ENCODE assay signal across 8 cellular contexts in the genomic region with DNA sequence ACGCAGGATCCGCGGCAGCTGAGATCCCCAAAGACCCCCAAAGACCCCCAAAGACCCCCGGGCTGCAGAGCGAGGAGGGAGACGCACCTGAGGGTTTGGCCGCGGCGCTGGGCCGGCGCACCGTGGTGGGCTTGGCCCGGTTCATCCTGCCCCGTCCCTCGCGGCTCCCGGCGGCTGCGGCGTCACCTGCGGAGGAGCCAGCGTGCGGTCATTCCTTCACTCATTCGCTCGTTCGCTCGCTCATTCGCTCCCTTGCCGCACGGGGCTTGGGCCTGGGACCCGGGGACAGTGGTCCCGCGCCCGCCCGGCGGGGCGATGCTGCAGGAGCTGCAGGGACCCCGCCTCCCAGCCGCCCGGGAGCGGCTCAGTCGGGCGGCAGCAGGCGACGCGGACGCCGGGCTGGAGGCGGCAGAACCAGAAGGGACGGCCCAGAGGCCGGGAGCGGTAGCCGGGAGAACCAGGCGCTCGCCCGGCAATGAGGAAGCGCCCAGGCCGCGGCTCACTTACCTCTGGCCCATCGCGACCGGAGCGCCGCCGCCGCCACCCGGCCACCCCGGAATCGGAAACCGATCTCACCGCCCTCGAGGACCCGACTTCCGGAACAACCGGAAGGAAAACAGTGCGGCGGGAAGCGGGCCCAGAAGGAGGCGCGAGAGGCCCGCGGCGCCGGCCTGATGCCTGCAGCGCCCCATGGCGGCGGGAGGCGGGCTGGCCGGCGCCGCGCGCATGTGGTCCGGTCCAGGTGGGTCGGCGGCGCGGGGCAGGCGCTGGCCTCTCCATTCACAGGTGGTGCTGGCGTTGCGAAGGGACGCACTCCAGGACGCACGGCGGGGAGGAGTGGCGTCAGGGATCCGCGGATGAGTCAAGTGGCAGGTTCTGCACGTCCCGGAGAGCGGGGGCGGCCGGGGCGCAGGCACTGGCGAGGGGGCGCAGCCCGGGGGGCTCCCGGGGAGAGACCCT. TPM values are rescaled to one million over a fixed set of nuclear protein-coding genes. Genes with fewer than 3 reads are reported as not detected.
A peak's percentile ranks its signal among the peaks of the same experiment; 100 is the strongest.
DNase-seq lines count a peak whose midpoint lies in the region; ATAC-seq, FAIRE-seq and TF ChIP-seq lines count a peak whose summit lies in the region.

A gene with protein sequence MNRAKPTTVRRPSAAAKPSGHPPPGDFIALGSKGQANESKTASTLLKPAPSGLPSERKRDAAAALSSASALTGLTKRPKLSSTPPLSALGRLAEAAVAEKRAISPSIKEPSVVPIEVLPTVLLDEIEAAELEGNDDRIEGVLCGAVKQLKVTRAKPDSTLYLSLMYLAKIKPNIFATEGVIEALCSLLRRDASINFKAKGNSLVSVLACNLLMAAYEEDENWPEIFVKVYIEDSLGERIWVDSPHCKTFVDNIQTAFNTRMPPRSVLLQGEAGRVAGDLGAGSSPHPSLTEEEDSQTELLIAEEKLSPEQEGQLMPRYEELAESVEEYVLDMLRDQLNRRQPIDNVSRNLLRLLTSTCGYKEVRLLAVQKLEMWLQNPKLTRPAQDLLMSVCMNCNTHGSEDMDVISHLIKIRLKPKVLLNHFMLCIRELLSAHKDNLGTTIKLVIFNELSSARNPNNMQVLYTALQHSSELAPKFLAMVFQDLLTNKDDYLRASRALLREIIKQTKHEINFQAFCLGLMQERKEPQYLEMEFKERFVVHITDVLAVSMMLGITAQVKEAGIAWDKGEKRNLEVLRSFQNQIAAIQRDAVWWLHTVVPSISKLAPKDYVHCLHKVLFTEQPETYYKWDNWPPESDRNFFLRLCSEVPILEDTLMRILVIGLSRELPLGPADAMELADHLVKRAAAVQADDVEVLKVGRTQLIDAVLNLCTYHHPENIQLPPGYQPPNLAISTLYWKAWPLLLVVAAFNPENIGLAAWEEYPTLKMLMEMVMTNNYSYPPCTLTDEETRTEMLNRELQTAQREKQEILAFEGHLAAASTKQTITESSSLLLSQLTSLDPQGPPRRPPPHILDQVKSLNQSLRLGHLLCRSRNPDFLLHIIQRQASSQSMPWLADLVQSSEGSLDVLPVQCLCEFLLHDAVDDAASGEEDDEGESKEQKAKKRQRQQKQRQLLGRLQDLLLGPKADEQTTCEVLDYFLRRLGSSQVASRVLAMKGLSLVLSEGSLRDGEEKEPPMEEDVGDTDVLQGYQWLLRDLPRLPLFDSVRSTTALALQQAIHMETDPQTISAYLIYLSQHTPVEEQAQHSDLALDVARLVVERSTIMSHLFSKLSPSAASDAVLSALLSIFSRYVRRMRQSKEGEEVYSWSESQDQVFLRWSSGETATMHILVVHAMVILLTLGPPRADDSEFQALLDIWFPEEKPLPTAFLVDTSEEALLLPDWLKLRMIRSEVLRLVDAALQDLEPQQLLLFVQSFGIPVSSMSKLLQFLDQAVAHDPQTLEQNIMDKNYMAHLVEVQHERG (N-terminal part only) (minus strand): TSS at position 574 of the 960 bp plus-strand sequence. CDS start 429 bp downstream, at position 145.

- H3K27me3 Mint-ChIP-seq in naive thymus-derived CD4-positive, alpha-beta T cell, result peaks cover 0 to 4% (median 0%) of the 10 kb centered on the region in 5 donors
- no peaks in the 10 kb centered on the region for H3K27me3 Mint-ChIP-seq in stimulated activated naive B cell treated with anti-CD40 and anti-IgM and Interleukin-4, amounts not matched to agents 10 μg/mL and 1 μg/mL and 100 μg/mL, for 72 hours

- intact Hi-C loops in naive thymus-derived CD4-positive, alpha-beta T cell (cut with micrococcal nuclease), result loop anchor here (1.0 kb wide), 5 partner anchors 8 to 66 kb away; partner anchors contain the start of genes PSMG3 (in 2 of the 2), MICALL2 (in 1 of the 2) and TMEM184A (in 1 of the 2)

- peak within 1 kb of the TSS; percentile 61 for H3K9ac ChIP-seq in KMS-11
- H3K9ac ChIP-seq in fibroblast of lung (ENCODE audit: insufficient read depth, low read length), result peak within 1 kb of the TSS; percentile 82

- H3K79me2 ChIP-seq in KMS-11 (ENCODE audit: insufficient read depth, low read depth) (peaks cover 31% of the 10 kb centered on the region), fibroblast of lung (ENCODE audit: control insufficient read depth, insufficient read depth, low read length) (peaks cover 25% of the 10 kb centered on the region)

- POLR2A ChIA-PET in naive thymus-derived CD4-positive, alpha-beta T cell (lab: Charles Lee), result interaction anchor here (0.6 to 2.7 kb wide), 6 partner anchors 8 to 820 kb away, joined by 3 to 12 read pairs (median 3); no protein-coding TSS in a partner anchor

- TF ChIP-seq CTCF in KMS-11 (conservative IDR thresholded peaks at IDR 0.05; ENCODE audit: low read depth, low read length) (peak; percentile 67), fibroblast of lung (conservative IDR thresholded peaks at IDR 0.05 in 1 of 2, IDR thresholded peaks at IDR 0.05 in 1 of 2; ENCODE audit: low read depth in 1 of 2, low read length in 2 of 2) (peak; percentile 36 to 63)

- no peaks in the 10 kb centered on the region for H4K20me1 ChIP-seq in KMS-11 (ENCODE audit: insufficient read depth)
- H4K20me1 ChIP-seq in fibroblast of lung (ENCODE audit: control insufficient read depth, extremely low read depth, insufficient read depth, low read length), result no peaks in the 10 kb centered on the region

- FAIRE-seq in RCC 7860 (lab: Jason Lieb, UNC), result no peak

- H3K27me3 ChIP-seq in KMS-11 (ENCODE audit: insufficient read depth, low read depth), result no peaks in the 10 kb centered on the region
- H3K27me3 ChIP-seq in fibroblast of lung (ENCODE audit: control insufficient read depth, insufficient read depth, low read length), result no peaks in the 10 kb centered on the region
- no peaks in the 10 kb centered on the region for H3K27me3 ChIP-seq in naive thymus-derived CD4-positive, alpha-beta T cell (ENCODE audit: control insufficient read depth in 2 of 2, insufficient read depth in 2 of 2, low read length in 2 of 2)

- H3K4me3 ChIP-seq in KMS-11 (IDR thresholded peaks at IDR 0.05; ENCODE audit: insufficient read depth, low read depth, low read length) (no peak within 1 kb of the TSS), fibroblast of lung (replicated peaks in 1 of 4; ENCODE audit: control extremely low read depth in 1 of 4, insufficient read depth in 1 of 4, low read depth in 3 of 4, low read length in 4 of 4) (peak within 1 kb of the TSS; percentile 72 to 87 (median 85))
- H3K4me3 ChIP-seq in naive thymus-derived CD4-positive, alpha-beta T cell (ENCODE audit: low read length), result peak within 1 kb of the TSS; percentile 77

- H3K27ac ChIP-seq in KMS-11, result peak within 1 kb of the TSS; percentile 40; the same call in 1 of the 2 replicates
- peak within 1 kb of the TSS; percentile 62 for H3K27ac ChIP-seq in fibroblast of lung (ENCODE audit: insufficient read depth, low read length)
- peak within 1 kb of the TSS; percentile 77 for H3K27ac ChIP-seq in naive thymus-derived CD4-positive, alpha-beta T cell (ENCODE audit: low read depth, low read length)

- H3K9me3 Mint-ChIP-seq in naive thymus-derived CD4-positive, alpha-beta T cell, result peaks cover 0 to 2% (median 0%) of the 10 kb centered on the region in 11 donors
- no peaks in the 10 kb centered on the region for H3K9me3 Mint-ChIP-seq in stimulated activated naive B cell treated with anti-CD40 and anti-IgM and Interleukin-4, amounts not matched to agents 10 μg/mL and 1 μg/mL and 100 μg/mL, for 72 hours

- H3K4me2 ChIP-seq in KMS-11, result peak within 1 kb of the TSS; percentile 88
- peak within 1 kb of the TSS; percentile 91 for H3K4me2 ChIP-seq in fibroblast of lung (ENCODE audit: extremely low read depth, insufficient read depth, low read length)

- DNase-seq in DMS79 (lab: John Stamatoyannopoulos, UW) (peak; percentile 70), RCC 7860 (ENCODE audit: low spot score) (peak; percentile 75), activated T-helper 1 cell treated with Interleukin-2 at 50 U/mL for 16 hours (ENCODE audit: low read depth) (peak; percentile 86), fibroblast of lung (ENCODE audit: low read depth in 2 of 2) (peak; percentile 86 to 90)
- peak; percentile 82 to 93 (median 88) for DNase-seq in naive thymus-derived CD4-positive, alpha-beta T cell
- DNase-seq in stimulated activated naive B cell treated with anti-CD40 and anti-IgM and Interleukin-4, amounts not matched to agents 10 μg/mL and 1 μg/mL and 100 μg/mL, for 72 hours, result peak; percentile 86

- H3K4me1 ChIP-seq in KMS-11 (ENCODE audit: low read depth, poor library complexity, severe bottlenecking) (peaks cover 18% of the 10 kb centered on the region), fibroblast of lung (ENCODE audit: control insufficient read depth, extremely low read depth, insufficient read depth, low read length) (peaks cover 5% of the 10 kb centered on the region)
- peaks cover 18 to 35% of the 10 kb centered on the region in 2 donors for H3K4me1 ChIP-seq in naive thymus-derived CD4-positive, alpha-beta T cell (ENCODE audit: control insufficient read depth in 2 of 2, insufficient read depth in 2 of 2, low read length in 2 of 2)

- peaks cover 35 to 60% (median 42%) of the 10 kb centered on the region in 7 donors for H3K4me1 Mint-ChIP-seq in naive thymus-derived CD4-positive, alpha-beta T cell
- H3K4me1 Mint-ChIP-seq in stimulated activated naive B cell treated with anti-CD40 and anti-IgM and Interleukin-4, amounts not matched to agents 10 μg/mL and 1 μg/mL and 100 μg/mL, for 72 hours, result peaks cover 46 to 68% of the 10 kb centered on the region in 2 donors

- H3K4me3 Mint-ChIP-seq in naive thymus-derived CD4-positive, alpha-beta T cell, result peak within 1 kb of the TSS; percentile 80 to 94 (median 87)
- H3K4me3 Mint-ChIP-seq in stimulated activated naive B cell treated with anti-CD40 and anti-IgM and Interleukin-4, amounts not matched to agents 10 μg/mL and 1 μg/mL and 100 μg/mL, for 72 hours, result peak within 1 kb of the TSS; percentile 92 to 97

- CTCF ChIA-PET in naive thymus-derived CD4-positive, alpha-beta T cell (lab: Charles Lee), result interaction anchor here (0.6 to 1.0 kb wide), 3 partner anchors 52 to 1023 kb away, joined by 3 to 5 read pairs (median 3); no protein-coding TSS in a partner anchor

- peak; percentile 72 for ATAC-seq in GM21717 (IDR thresholded peaks at IDR 0.05; ENCODE audit: unreplicated experiment)
- ATAC-seq in naive thymus-derived CD4-positive, alpha-beta T cell, result peak; percentile 96
- ATAC-seq in stimulated activated naive B cell treated with anti-CD40 and anti-IgM and Interleukin-4, amounts not matched to agents 10 μg/mL and 1 μg/mL and 100 μg/mL, for 72 hours (replicated peaks), result peak; percentile 84 to 86

- H2AFZ ChIP-seq in KMS-11 (ENCODE audit: low read depth) (peak within 1 kb of the TSS; percentile 67), fibroblast of lung (ENCODE audit: low read length) (peak within 1 kb of the TSS; percentile 84)

- H3K36me3 ChIP-seq in KMS-11 (ENCODE audit: insufficient read depth) (0 out of 2 replicates have a peak, but pooled peaks cover 3% of the 10 kb centered on the region), fibroblast of lung (ENCODE audit: control insufficient read depth, insufficient read depth, low read length) (peaks cover 11% of the 10 kb centered on the region)
- peaks cover 0 to 38% (median 0%) of the 10 kb centered on the region in 3 experiments for H3K36me3 ChIP-seq in naive thymus-derived CD4-positive, alpha-beta T cell (ENCODE audit: control insufficient read depth in 2 of 3, insufficient read depth in 3 of 3, low read length in 3 of 3)

- peaks cover 0 to 13% (median 5%) of the 10 kb centered on the region in 5 donors for H3K36me3 Mint-ChIP-seq in naive thymus-derived CD4-positive, alpha-beta T cell
- peaks cover 26 to 27% of the 10 kb centered on the region in 2 donors for H3K36me3 Mint-ChIP-seq in stimulated activated naive B cell treated with anti-CD40 and anti-IgM and Interleukin-4, amounts not matched to agents 10 μg/mL and 1 μg/mL and 100 μg/mL, for 72 hours

- peak within 1 kb of the TSS in 8 of 9 donors; percentile 59 to 88 (median 77) for H3K27ac Mint-ChIP-seq in naive thymus-derived CD4-positive, alpha-beta T cell
- H3K27ac Mint-ChIP-seq in stimulated activated naive B cell treated with anti-CD40 and anti-IgM and Interleukin-4, amounts not matched to agents 10 μg/mL and 1 μg/mL and 100 μg/mL, for 72 hours, result peak within 1 kb of the TSS; percentile 92

- no peaks in the 10 kb centered on the region for H3K9me3 ChIP-seq in fibroblast of lung (ENCODE audit: control insufficient read depth, insufficient read depth, low read depth, low read length)
- no peaks in the 10 kb centered on the region for H3K9me3 ChIP-seq in naive thymus-derived CD4-positive, alpha-beta T cell (ENCODE audit: control insufficient read depth in 2 of 3, low read length in 3 of 3)

RNA-seq across cellular contexts. Expression of the gene that starts here (rescaled TPM):
- total RNA-seq in fibroblast of lung, result 22.9 and 35.5 TPM in 2 replicates
- polyA plus RNA-seq in fibroblast of lung, result 7.1 and 16.2 TPM in 2 replicates
- 32.9 and 58.5 TPM in 2 replicates for polyA plus RNA-seq in fibroblast of lung (2012)
- polyA minus RNA-seq in fibroblast of lung (ENCODE audit: low replicate concordance), result 43.6 and 98.3 TPM in 2 replicates
- 100 to 1,000 TPM in 4 of 5 experiments, 10 to 100 TPM in 1; 82.0 to 157 (median 111) TPM for total RNA-seq in naive thymus-derived CD4-positive, alpha-beta T cell
- polyA plus RNA-seq in naive thymus-derived CD4-positive, alpha-beta T cell, result 10 to 100 TPM; 15.1 to 41.6 TPM
